In genomic region chr11:59669611-59670009, GRCh38 we compare ENCODE assay signal across 8 cellular contexts. TPM values are rescaled to one million over a fixed set of nuclear protein-coding genes. Genes with fewer than 3 reads are reported as not detected.
DNase-seq lines count a peak whose midpoint lies in the region; FAIRE-seq and TF ChIP-seq lines count a peak whose summit lies in the region.

No MANE protein-coding gene starts in this region.

- H2AFZ ChIP-seq in KMS-11 (ENCODE audit: low read depth) (peak overlapping the region; percentile 88), keratinocyte (ENCODE audit: control insufficient read depth, low read length) (peak overlapping the region; percentile 95)

- H4K20me1 ChIP-seq in KMS-11 (ENCODE audit: insufficient read depth) (no peaks in the 10 kb centered on the region), keratinocyte (ENCODE audit: control insufficient read depth, extremely low read depth, insufficient read depth, low read length) (no peaks in the 10 kb centered on the region)

- H3K27me3 ChIP-seq in KMS-11 (ENCODE audit: insufficient read depth, low read depth) = no peaks in the 10 kb centered on the region
- no peaks in the 10 kb centered on the region for H3K27me3 ChIP-seq in keratinocyte (ENCODE audit: control insufficient read depth, extremely low read depth, insufficient read depth, low read length)

- no peaks in the 10 kb centered on the region for H3K9me3 ChIP-seq in keratinocyte (ENCODE audit: control insufficient read depth, low read depth, low read length)

- H3K4me2 ChIP-seq in KMS-11 (peak overlapping the region; percentile 61), keratinocyte (ENCODE audit: control insufficient read depth, extremely low read depth, insufficient read depth, low read depth, low read length) (peak overlapping the region; percentile 92)

- H3K36me3 ChIP-seq in KMS-11 (ENCODE audit: insufficient read depth) = no peaks in the 10 kb centered on the region
- H3K36me3 ChIP-seq in keratinocyte (ENCODE audit: control insufficient read depth in 2 of 2, extremely low read depth in 1 of 2, insufficient read depth in 2 of 2, low read length in 2 of 2) = peaks cover 2 to 7% of the 10 kb centered on the region in 2 experiments

- H3K4me1 ChIP-seq in KMS-11 (ENCODE audit: low read depth, poor library complexity, severe bottlenecking) = peaks cover 15% of the 10 kb centered on the region
- peaks cover 22% of the 10 kb centered on the region for H3K4me1 ChIP-seq in keratinocyte (ENCODE audit: control insufficient read depth, extremely low read depth, insufficient read depth, low read length)

- peak overlapping the region; percentile 71 for H3K27ac ChIP-seq in KMS-11
- H3K27ac ChIP-seq in keratinocyte (ENCODE audit: control insufficient read depth, insufficient read depth, low read length) = peak overlapping the region; percentile 98

- dilution Hi-C loops in keratinocyte (cut with MboI; ENCODE audit: extremely low pct_ligation_motif_present, low sequenced_read_pairs) = no loop called here

- H3K9me1 ChIP-seq in keratinocyte (ENCODE audit: control insufficient read depth, extremely low read depth, insufficient read depth, low read length) = no peaks in the 10 kb centered on the region

- peaks cover 16% of the 10 kb centered on the region for H3K79me2 ChIP-seq in KMS-11 (ENCODE audit: insufficient read depth, low read depth)
- H3K79me2 ChIP-seq in keratinocyte (ENCODE audit: control insufficient read depth, insufficient read depth, low read length) = peaks cover 34% of the 10 kb centered on the region

- FAIRE-seq in keratinocyte (lab: Jason Lieb, UNC) = peak; percentile 13

- DNase-seq in DMS 273 (lab: John Stamatoyannopoulos, UW; ENCODE audit: unreplicated experiment) (peak; percentile 36), DMS 273 treated with DMSO at 0.1 percent for 48 hours (lab: John Stamatoyannopoulos, UW) (no peak), brain pericyte (ENCODE audit: low read depth, low spot score) (peak; percentile 30), keratinocyte (ENCODE audit: low read depth, low spot score) (no peak), NCI-H2081 treated with DMSO at 0.1 percent for 48 hours (lab: John Stamatoyannopoulos, UW) (no peak), activated gamma-delta T cell treated with Interleukin-2 at 50 U/mL for 16 hours (no peak)
- DNase-seq in stimulated activated CD8-positive, alpha-beta memory T cell treated with anti-CD3 and anti-CD28 coated beads, Interleukin-4, amount 100 ng/mL, for 48 hours = peak; percentile 43

- no peak overlapping the region for H3K4me3 ChIP-seq in KMS-11 (IDR thresholded peaks at IDR 0.05; ENCODE audit: insufficient read depth, low read depth, low read length)
- peak overlapping the region; percentile 80 to 97 (median 84) for H3K4me3 ChIP-seq in keratinocyte (ENCODE audit: control insufficient read depth in 2 of 3, extremely low read depth in 1 of 3, insufficient read depth in 2 of 3, low read depth in 1 of 3, low read length in 3 of 3)

- TF ChIP-seq CTCF in KMS-11 (conservative IDR thresholded peaks at IDR 0.05; ENCODE audit: low read depth, low read length) (no peak), keratinocyte (optimal IDR thresholded peaks at IDR 0.05 in 1 of 3, IDR thresholded peaks at IDR 0.05 in 1 of 3, conservative IDR thresholded peaks at IDR 0.05 in 1 of 3; ENCODE audit: extremely low read depth in 1 of 3, insufficient read depth in 2 of 3, low read length in 3 of 3) (no peak)

- H3K9ac ChIP-seq in KMS-11 (peak overlapping the region; percentile 79), keratinocyte (ENCODE audit: control insufficient read depth, extremely low read depth, insufficient read depth, low read length) (peak overlapping the region; percentile 97)

RNA-seq across cellular contexts. Expression of gene PATL1, which starts 0.8 kb away (rescaled TPM):
- 20.5 to 51.3 TPM (median 31.1 TPM) in 3 replicates for polyA plus RNA-seq in keratinocyte
- polyA plus RNA-seq in keratinocyte (2011; ENCODE audit: low read depth) = 12.5 TPM
- polyA plus RNA-seq in keratinocyte (2011; cell fraction: cytosol; rRNA removed) = 31.1 and 49.5 TPM in 2 replicates
- 42.6 and 47.4 TPM in 2 replicates for polyA plus RNA-seq in keratinocyte (2011; cell fraction: nucleus; rRNA removed)
- 18.7 and 28.3 TPM in 2 replicates for polyA plus RNA-seq in keratinocyte (2012; ENCODE audit: low replicate concordance)
- polyA minus RNA-seq in keratinocyte = 14.7 to 28.9 TPM (median 28.6 TPM) in 3 replicates
- polyA minus RNA-seq in keratinocyte (2011; cell fraction: cytosol; rRNA and poly(A)+ RNA removed) = 7.7 TPM
- 9.0 and 15.4 TPM in 2 replicates for polyA minus RNA-seq in keratinocyte (2011; cell fraction: nucleus; rRNA and poly(A)+ RNA removed)

RNA-seq across cellular contexts. Expression of gene OR10V1, which starts 44.0 kb away (rescaled TPM):
- not detected in 3 replicates for polyA plus RNA-seq in keratinocyte
- not detected for polyA plus RNA-seq in keratinocyte (2011; ENCODE audit: low read depth)
- polyA plus RNA-seq in keratinocyte (2011; cell fraction: cytosol; rRNA removed) = not detected in 2 replicates
- not detected in 2 replicates for polyA plus RNA-seq in keratinocyte (2011; cell fraction: nucleus; rRNA removed)
- polyA plus RNA-seq in keratinocyte (2012; ENCODE audit: low replicate concordance) = not detected in 2 replicates
- polyA minus RNA-seq in keratinocyte = not detected in 3 replicates
- polyA minus RNA-seq in keratinocyte (2011; cell fraction: cytosol; rRNA and poly(A)+ RNA removed) = not detected
- not detected in 2 replicates for polyA minus RNA-seq in keratinocyte (2011; cell fraction: nucleus; rRNA and poly(A)+ RNA removed)

RNA-seq across cellular contexts. Expression of gene OSBP, which starts 54.0 kb away (rescaled TPM):
- 22.8 to 34.6 TPM (median 31.9 TPM) in 3 replicates for polyA plus RNA-seq in keratinocyte
- polyA plus RNA-seq in keratinocyte (2011; ENCODE audit: low read depth) = 57.7 TPM
- 24.7 and 38.4 TPM in 2 replicates for polyA plus RNA-seq in keratinocyte (2011; cell fraction: cytosol; rRNA removed)
- polyA plus RNA-seq in keratinocyte (2011; cell fraction: nucleus; rRNA removed) = 55.2 and 58.5 TPM in 2 replicates
- polyA plus RNA-seq in keratinocyte (2012; ENCODE audit: low replicate concordance) = 27.6 and 29.5 TPM in 2 replicates
- polyA minus RNA-seq in keratinocyte = 23.9 to 42.5 TPM (median 33.0 TPM) in 3 replicates
- polyA minus RNA-seq in keratinocyte (2011; cell fraction: cytosol; rRNA and poly(A)+ RNA removed) = 19.0 TPM
- polyA minus RNA-seq in keratinocyte (2011; cell fraction: nucleus; rRNA and poly(A)+ RNA removed) = 30.9 and 52.7 TPM in 2 replicates

Comparison
In these comparisons a context has a peak if more than half of its experiments do, and no peak if none do; other contexts are left out.
1. DNase-seq: peak in DMS 273 (single experiment), brain pericyte (single experiment) and stimulated activated CD8-positive, alpha-beta memory T cell treated with anti-CD3 and anti-CD28 coated beads, Interleukin-4, amount 100 ng/mL, for 48 hours (single experiment); none in DMS 273 treated with DMSO at 0.1 percent for 48 hours (single experiment), keratinocyte (single experiment), NCI-H2081 treated with DMSO at 0.1 percent for 48 hours (single experiment) and activated gamma-delta T cell treated with Interleukin-2 at 50 U/mL for 16 hours (single experiment).